ENCODE assay signal across 19 cellular contexts in the genomic region with DNA sequence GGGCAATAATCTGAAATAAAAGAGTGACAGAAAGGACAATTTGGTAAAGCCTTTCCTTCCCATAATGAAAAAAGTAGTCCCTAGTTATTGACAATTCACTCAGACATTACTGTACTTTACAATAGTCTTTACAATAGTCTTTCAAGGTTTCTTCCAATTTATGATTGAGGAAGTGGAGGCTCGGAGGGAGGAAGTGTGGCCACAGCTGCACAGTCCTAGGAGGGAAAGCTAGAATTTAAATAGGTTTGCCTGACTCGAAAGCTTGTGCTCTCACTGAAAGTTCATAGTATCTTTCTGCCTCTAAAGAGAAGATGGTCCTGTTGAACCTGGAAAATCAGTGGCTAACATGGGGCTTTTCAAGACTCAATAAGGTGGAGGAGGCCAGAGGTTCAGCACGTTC.
DNase-seq lines count a peak whose midpoint lies in the region; ATAC-seq, FAIRE-seq and TF ChIP-seq lines count a peak whose summit lies in the region.
"Had no signal": no experiment of that assay in that cellular context is flagged by ENCODE, and none has a peak within 500 bp of the region (broad histone marks: within the 10 kb centered on the region; RNA-seq: fewer than 3 reads in every experiment).

No MANE protein-coding gene starts in this region.

- no peak overlapping the region for H3K27ac Mint-ChIP-seq in activated CD8-positive, alpha-beta T cell treated with anti-CD3 and anti-CD28 coated beads, Interleukin-2, amount 10 ng/mL, durations not matched to agents 7 days and 5 days
- H3K27ac Mint-ChIP-seq: activated CD4-positive, alpha-beta T cell treated with anti-CD3 and anti-CD28 coated beads, Interleukin-2, amount 10 ng/mL, durations not matched to agents 7 days and 5 days; activated naive CD4-positive, alpha-beta T cell treated with anti-CD3 and anti-CD28 coated beads, Interleukin-2, amount 50 U/mL, for 24 hours; stimulated activated naive CD8-positive, alpha-beta T cell treated with anti-CD3 and anti-CD28 coated beads, Interleukin-15, Interleukin-2, amounts not matched to agents 100 ng/mL and 50 ng/mL, for 24 hours had no signal

- in situ Hi-C loops in KBM-7 (cut with MboI; ENCODE audit: low pct_unique_long_range_greater_than_20kb, low sequenced_read_pairs) = no loop called here

- H3K9me3 ChIP-seq in BLaER1 treated with 17β-estradiol and CSF1 and Interleukin-3, amounts not matched to agents 10 nM and 100 nM (replicated peaks in 1 of 11) = no peaks in the 10 kb centered on the region
- H3K9me3 ChIP-seq in endothelial cell of umbilical vein (replicated peaks; ENCODE audit: control insufficient read depth, insufficient read depth, low read length) = no peaks in the 10 kb centered on the region
- H3K9me3 ChIP-seq: A549, esophagus muscularis mucosa, heart left ventricle had no signal

- no peak for ATAC-seq in activated CD8-positive, alpha-beta T cell treated with anti-CD3 and anti-CD28 coated beads, Interleukin-2, amount 10 ng/mL, durations not matched to agents 7 days and 5 days
- ATAC-seq in HG03095 (IDR thresholded peaks at IDR 0.05; ENCODE audit: unreplicated experiment) = no peak
- ATAC-seq: A549 had no signal

- H3K9me1 ChIP-seq in endothelial cell of umbilical vein (replicated peaks; ENCODE audit: control insufficient read depth, extremely low read depth, insufficient read depth, low read length) = no peaks in the 10 kb centered on the region

- H3K4me3 Mint-ChIP-seq in activated CD8-positive, alpha-beta T cell treated with anti-CD3 and anti-CD28 coated beads, Interleukin-2, amount 10 ng/mL, durations not matched to agents 7 days and 5 days = no peak overlapping the region
- H3K4me3 Mint-ChIP-seq: activated CD4-positive, alpha-beta T cell treated with anti-CD3 and anti-CD28 coated beads, Interleukin-2, amount 10 ng/mL, durations not matched to agents 7 days and 5 days; activated naive CD4-positive, alpha-beta T cell treated with anti-CD3 and anti-CD28 coated beads, Interleukin-2, amount 50 U/mL, for 24 hours; stimulated activated naive CD8-positive, alpha-beta T cell treated with anti-CD3 and anti-CD28 coated beads, Interleukin-15, Interleukin-2, amounts not matched to agents 100 ng/mL and 50 ng/mL, for 24 hours had no signal

- H3K27ac ChIP-seq in BLaER1 treated with 17β-estradiol and CSF1 and Interleukin-3, amounts not matched to agents 10 nM and 100 nM = peak overlapping the region in 3 of 11 experiments; percentile 25 to 36 (median 33); a peak in 4 of 22 replicates
- H3K27ac ChIP-seq in endothelial cell of umbilical vein (ENCODE audit: insufficient read depth, low read depth, low read length) = no peak overlapping the region
- no peak overlapping the region for H3K27ac ChIP-seq in coronary artery
- H3K27ac ChIP-seq: A549, esophagus muscularis mucosa, GM23248, heart left ventricle had no signal

- no peaks in the 10 kb centered on the region for H3K36me3 Mint-ChIP-seq in activated CD8-positive, alpha-beta T cell treated with anti-CD3 and anti-CD28 coated beads, Interleukin-2, amount 10 ng/mL, durations not matched to agents 7 days and 5 days (ENCODE audit: low read depth)

- H3K79me2 ChIP-seq in endothelial cell of umbilical vein (ENCODE audit: control insufficient read depth, insufficient read depth, low read length) = no peaks in the 10 kb centered on the region

- no peak for TF ChIP-seq POLR2A in endothelial cell of umbilical vein (IDR thresholded peaks at IDR 0.05; ENCODE audit: low read depth, low read length)

- peaks cover 14 to 18% (median 15%) of the 10 kb centered on the region in 10 experiments for H3K4me1 ChIP-seq in BLaER1 treated with 17β-estradiol and CSF1 and Interleukin-3, amounts not matched to agents 10 nM and 100 nM
- H3K4me1 ChIP-seq in endothelial cell of umbilical vein (ENCODE audit: control insufficient read depth, extremely low read depth, insufficient read depth, low read length) = no peaks in the 10 kb centered on the region
- H3K4me1 ChIP-seq: A549 had no signal

- H3K27me3 Mint-ChIP-seq in activated CD8-positive, alpha-beta T cell treated with anti-CD3 and anti-CD28 coated beads, Interleukin-2, amount 10 ng/mL, durations not matched to agents 7 days and 5 days (ENCODE audit: low read depth) = no peaks in the 10 kb centered on the region
- H3K27me3 Mint-ChIP-seq: activated CD4-positive, alpha-beta T cell treated with anti-CD3 and anti-CD28 coated beads, Interleukin-2, amount 10 ng/mL, durations not matched to agents 7 days and 5 days; activated naive CD4-positive, alpha-beta T cell treated with anti-CD3 and anti-CD28 coated beads, Interleukin-2, amount 50 U/mL, for 24 hours; stimulated activated naive CD8-positive, alpha-beta T cell treated with anti-CD3 and anti-CD28 coated beads, Interleukin-15, Interleukin-2, amounts not matched to agents 100 ng/mL and 50 ng/mL, for 24 hours had no signal

- peak overlapping the region in 1 of 11 experiments; percentile 8; a peak in 1 of 22 replicates for H3K9ac ChIP-seq in BLaER1 treated with 17β-estradiol and CSF1 and Interleukin-3, amounts not matched to agents 10 nM and 100 nM
- no peak overlapping the region for H3K9ac ChIP-seq in endothelial cell of umbilical vein (replicated peaks; ENCODE audit: extremely low read depth, insufficient read depth, low read length)
- H3K9ac ChIP-seq: GM23248 had no signal

- H3K4me2 ChIP-seq in BLaER1 treated with 17β-estradiol and CSF1 and Interleukin-3, amounts not matched to agents 10 nM and 100 nM = peak overlapping the region; percentile 24 to 72 (median 56)
- no peak overlapping the region for H3K4me2 ChIP-seq in endothelial cell of umbilical vein (ENCODE audit: insufficient read depth, low read length)
- H3K4me2 ChIP-seq: A549 had no signal

- H2AFZ ChIP-seq in endothelial cell of umbilical vein (ENCODE audit: low read depth, low read length) = no peak overlapping the region
- H2AFZ ChIP-seq: GM23248 had no signal

- intact Hi-C loops in endothelial cell of umbilical vein (cut with micrococcal nuclease) = no loop called here

- FAIRE-seq in endothelial cell of umbilical vein (lab: Jason Lieb, UNC) = no peak
- FAIRE-seq: A549, HTR-8/SVneo had no signal

- H3K4me3 ChIP-seq in BLaER1 treated with 17β-estradiol and CSF1 and Interleukin-3, amounts not matched to agents 10 nM and 100 nM = no peak overlapping the region
- H3K4me3 ChIP-seq in endothelial cell of umbilical vein (replicated peaks in 1 of 3; ENCODE audit: insufficient read depth in 1 of 3, low read depth in 1 of 3, low read length in 3 of 3) = no peak overlapping the region
- H3K4me3 ChIP-seq in coronary artery = no peak overlapping the region
- H3K4me3 ChIP-seq: A549, esophagus muscularis mucosa, GM23248, heart left ventricle had no signal

- dilution Hi-C loops in endothelial cell of umbilical vein (cut with MboI; ENCODE audit: extremely low pct_ligation_motif_present, low sequenced_read_pairs) = no loop called here

- TF ChIP-seq CTCF in endothelial cell of umbilical vein (IDR thresholded peaks at IDR 0.05; ENCODE audit: extremely low read depth in 1 of 2, insufficient read depth in 1 of 2, low read depth in 1 of 2, low read length in 2 of 2) (no peak), coronary artery (IDR thresholded peaks at IDR 0.05) (no peak)

- no peaks in the 10 kb centered on the region for H3K9me3 Mint-ChIP-seq in activated CD8-positive, alpha-beta T cell treated with anti-CD3 and anti-CD28 coated beads, Interleukin-2, amount 10 ng/mL, durations not matched to agents 7 days and 5 days (ENCODE audit: insufficient read depth)
- H3K9me3 Mint-ChIP-seq: activated CD4-positive, alpha-beta T cell treated with anti-CD3 and anti-CD28 coated beads, Interleukin-2, amount 10 ng/mL, durations not matched to agents 7 days and 5 days; activated naive CD4-positive, alpha-beta T cell treated with anti-CD3 and anti-CD28 coated beads, Interleukin-2, amount 50 U/mL, for 24 hours; stimulated activated naive CD8-positive, alpha-beta T cell treated with anti-CD3 and anti-CD28 coated beads, Interleukin-15, Interleukin-2, amounts not matched to agents 100 ng/mL and 50 ng/mL, for 24 hours had no signal

- H3K36me3 ChIP-seq in BLaER1 treated with 17β-estradiol and CSF1 and Interleukin-3, amounts not matched to agents 10 nM and 100 nM = peaks cover 0 to 65% (median 0%) of the 10 kb centered on the region in 11 experiments; a peak in 12 of 22 replicates
- H3K36me3 ChIP-seq in endothelial cell of umbilical vein (ENCODE audit: control insufficient read depth in 2 of 2, extremely low read depth in 1 of 2, insufficient read depth in 2 of 2, low read length in 2 of 2) = no peaks in the 10 kb centered on the region

- no peaks in the 10 kb centered on the region for H3K27me3 ChIP-seq in BLaER1 treated with 17β-estradiol and CSF1 and Interleukin-3, amounts not matched to agents 10 nM and 100 nM
- H3K27me3 ChIP-seq in endothelial cell of umbilical vein (ENCODE audit: control insufficient read depth in 2 of 2, insufficient read depth in 2 of 2, low read length in 2 of 2) = no peaks in the 10 kb centered on the region
- H3K27me3 ChIP-seq: esophagus muscularis mucosa, heart left ventricle had no signal

- H4K20me1 ChIP-seq in BLaER1 treated with 17β-estradiol and CSF1 and Interleukin-3, amounts not matched to agents 10 nM and 100 nM = peaks cover 0 to 6% (median 0%) of the 10 kb centered on the region in 11 experiments; a peak in 2 of 22 replicates
- no peaks in the 10 kb centered on the region for H4K20me1 ChIP-seq in endothelial cell of umbilical vein (replicated peaks; ENCODE audit: control insufficient read depth, extremely low read depth, insufficient read depth, low read length)

- CTCF ChIA-PET in endothelial cell of umbilical vein (lab: Charles Lee) = interaction anchor here (0.9 to 1.0 kb wide), 2 partner anchors 10 to 34 kb away, joined by 3 read pairs; no protein-coding TSS in a partner anchor
- CTCF ChIA-PET in activated CD8-positive, alpha-beta T cell treated with anti-CD3 and anti-CD28 coated beads, Interleukin-2, amount 10 ng/mL, durations not matched to agents 7 days and 5 days (lab: Charles Lee) = no interaction called here

- H3K4me1 Mint-ChIP-seq in activated CD8-positive, alpha-beta T cell treated with anti-CD3 and anti-CD28 coated beads, Interleukin-2, amount 10 ng/mL, durations not matched to agents 7 days and 5 days (ENCODE audit: low read depth) = peaks cover 8% of the 10 kb centered on the region
- H3K4me1 Mint-ChIP-seq: activated naive CD4-positive, alpha-beta T cell treated with anti-CD3 and anti-CD28 coated beads, Interleukin-2, amount 50 U/mL, for 24 hours had no signal

- BruUV-seq in endothelial cell of umbilical vein (replicated peaks; lab: Mats Ljungman, UMichigan) = no TSS peak

- peak; percentile 82 for DNase-seq in KBM-7
- peak; percentile 43 for DNase-seq in OCI-M1 (lab: John Stamatoyannopoulos, UW)
- peak; percentile 9 for DNase-seq in endothelial cell of umbilical vein (ENCODE audit: low read depth, low spot score)
- DNase-seq in activated CD8-positive, alpha-beta T cell treated with anti-CD3 and anti-CD28 coated beads, Interleukin-2, amount 10 ng/mL, durations not matched to agents 7 days and 5 days = no peak
- DNase-seq in coronary artery (ENCODE audit: low spot score) = no peak
- DNase-seq in midbrain (lab: John Stamatoyannopoulos, UW) = no peak
- DNase-seq: activated CD4-positive, alpha-beta T cell treated with anti-CD3 and anti-CD28 coated beads, Interleukin-2, amount 10 ng/mL, durations not matched to agents 7 days and 5 days; GM23248; heart left ventricle; mammary epithelial cell; NCI-H1105; SHP77 had no signal

- POLR2A ChIA-PET in endothelial cell of umbilical vein (lab: Charles Lee) = no interaction called here
- POLR2A ChIA-PET in activated CD8-positive, alpha-beta T cell treated with anti-CD3 and anti-CD28 coated beads, Interleukin-2, amount 10 ng/mL, durations not matched to agents 7 days and 5 days (lab: Charles Lee) = no interaction called here

Comparison
In these comparisons a context has a peak if more than half of its experiments do, and no peak if none do; other contexts are left out.
1. DNase-seq: peak in KBM-7 (single experiment), OCI-M1 (single experiment) and endothelial cell of umbilical vein (single experiment); none in activated CD8-positive, alpha-beta T cell treated with anti-CD3 and anti-CD28 coated beads, Interleukin-2, amount 10 ng/mL, durations not matched to agents 7 days and 5 days (single experiment), coronary artery (single experiment) and midbrain (single experiment).